8 cellular contexts compared by ENCODE assay signal in genomic region chr1:208132287-208132882, GRCh38.
DNase-seq lines count a peak whose midpoint lies in the region; ATAC-seq lines count a peak whose summit lies in the region.

No MANE protein-coding gene starts in this region.

- ATAC-seq in HG02588 (IDR thresholded peaks at IDR 0.05; ENCODE audit: unreplicated experiment) (peak; percentile 86), T-helper 17 cell (peak; percentile 71)

- H3K4me1 Mint-ChIP-seq in T-helper 17 cell: peaks cover 5% of the 10 kb centered on the region

- DNase-seq in NCI-H1417 (lab: John Stamatoyannopoulos, UW) (peak; percentile 60 to 77 (median 69)), NCI-H1417 treated with DMSO at 0.1 percent for 48 hours (lab: John Stamatoyannopoulos, UW) (no peak), NCI-H1092 (lab: John Stamatoyannopoulos, UW) (peak; percentile 70), T-helper 17 cell (peak in 1 of 3 donors; percentile 21), T47D (ENCODE audit: low read depth in 1 of 2, low spot score in 1 of 2) (peak; percentile 88 to 89), iPS-NIHi11 (ENCODE audit: low spot score) (peak; percentile 91)
- peak; percentile 8 to 41 for DNase-seq in stimulated activated CD4-positive, alpha-beta T cell treated with anti-CD3 and anti-CD28 coated beads, Interleukin-1b, Interleukin-23, amount 100 ng/mL, for 4 hours (ENCODE audit: low read depth in 2 of 2)

- H3K27me3 Mint-ChIP-seq in T-helper 17 cell: peaks cover 35% of the 10 kb centered on the region

- peaks cover under 1% of the 10 kb centered on the region for H3K36me3 Mint-ChIP-seq in T-helper 17 cell (ENCODE audit: low read depth)

- H3K4me3 Mint-ChIP-seq in T-helper 17 cell: peak overlapping the region; percentile 57

- no peak overlapping the region for H3K27ac Mint-ChIP-seq in T-helper 17 cell

- in situ Hi-C loops in T47D (cut with HindIII; ENCODE audit: low pct_unique_long_range_greater_than_20kb, low sequenced_read_pairs): no loop called here

- no peaks in the 10 kb centered on the region for H3K9me3 ChIP-seq in T-helper 17 cell (ENCODE audit: control insufficient read depth, low read length, poor library complexity, severe bottlenecking)
